33 cellular contexts compared by ENCODE assay signal in genomic region chr4:188383180-188383579, GRCh38.
DNase-seq lines count a peak whose midpoint lies in the region; ATAC-seq, FAIRE-seq and TF ChIP-seq lines count a peak whose summit lies in the region.
"Had no signal": no experiment of that assay in that cellular context is flagged by ENCODE, and none has a peak within 500 bp of the region (broad histone marks: within the 10 kb centered on the region; RNA-seq: fewer than 3 reads in every experiment).

No MANE protein-coding gene starts in this region.

- H3K27ac ChIP-seq in HepG2 (ENCODE audit: extremely low read length, insufficient read depth, low read length) = no peak overlapping the region
- no peak overlapping the region for H3K27ac ChIP-seq in right lobe of liver
- H3K27ac ChIP-seq in HEK293 (ENCODE audit: extremely low read depth, low read depth, low read length) = no peak overlapping the region
- H3K27ac ChIP-seq in GM12878 (ENCODE audit: control insufficient read depth, insufficient read depth) = no peak overlapping the region
- H3K27ac ChIP-seq: 22Rv1; A549; BLaER1; BLaER1 treated with 17β-estradiol and CSF1 and Interleukin-3, amounts not matched to agents 10 nM and 100 nM; C4-2B had no signal

- no peak for TF ChIP-seq RAD21 in HepG2 (CRISPR knock-in tag; IDR thresholded peaks at IDR 0.05)
- TF ChIP-seq RAD21 in GM12878 (IDR thresholded peaks at IDR 0.05; ENCODE audit: insufficient read depth, low read depth, low read length) = no peak

- CTCF ChIA-PET in HepG2 (lab: Yijun Ruan, JAX; ENCODE audit: low intra/inter-chr PET ratio, low total read pairs) = no interaction called here
- CTCF ChIA-PET in HEK293 (lab: Yijun Ruan, JAX) = no interaction called here
- CTCF ChIA-PET in GM12878 (lab: Yijun Ruan, JAX) = no interaction called here

- SMC1A ChIA-PET in GM12878 (lab: Charles Lee; ENCODE audit: uncharacterized antibody, unreplicated experiment) = no interaction called here

- no peak for FAIRE-seq in HepG2 (lab: Jason Lieb, UNC)
- no peak for FAIRE-seq in GM12878 (lab: Jason Lieb, UNC)
- FAIRE-seq: A204.1, A549, D721Med had no signal

- H3K9ac ChIP-seq in HepG2 (ENCODE audit: insufficient read depth, low read depth, low read length) = no peak overlapping the region
- no peak overlapping the region for H3K9ac ChIP-seq in GM12878 (ENCODE audit: control insufficient read depth, insufficient read depth, low read length)
- H3K9ac ChIP-seq: BLaER1; BLaER1 treated with 17β-estradiol and CSF1 and Interleukin-3, amounts not matched to agents 10 nM and 100 nM had no signal

- DNase-seq in HepG2 (ENCODE audit: low spot score) (no peak), right lobe of liver (no peak), GM12878 (ENCODE audit: low read depth, low spot score) (no peak), KBM-7 (no peak)
- DNase-seq: 8988T; ACHN; AML-193; BE2C; C1 segment of cervical spinal cord; Caco-2; Calu3; CD4-positive, alpha-beta memory T cell; CD4-positive, alpha-beta T cell; CD4-positive, CD25-positive, alpha-beta regulatory T cell; CD8-positive, alpha-beta memory T cell; CD8-positive, alpha-beta T cell; COR-L47; DMS 273 treated with DMSO at 0.1 percent for 48 hours; DMS153; DMS53; DMS79; DMS79 treated with DMSO at 0.1 percent for 48 hours; DND-41; EL had no signal

- H3K79me2 ChIP-seq in HepG2 (ENCODE audit: insufficient read depth, low read length) (no peaks in the 10 kb centered on the region), GM12878 (ENCODE audit: control insufficient read depth, insufficient read depth, low read length) (no peaks in the 10 kb centered on the region)

- no peaks in the 10 kb centered on the region for H3K4me1 ChIP-seq in HepG2 (ENCODE audit: insufficient read depth, low read length)
- H3K4me1 ChIP-seq in right lobe of liver = no peaks in the 10 kb centered on the region
- H3K4me1 ChIP-seq in HEK293 (ENCODE audit: control insufficient read depth, insufficient read depth, low read length) = no peaks in the 10 kb centered on the region
- no peaks in the 10 kb centered on the region for H3K4me1 ChIP-seq in GM12878 (ENCODE audit: control insufficient read depth, insufficient read depth, low read length)
- H3K4me1 ChIP-seq: A549; BE2C; BLaER1; BLaER1 treated with 17β-estradiol and CSF1 and Interleukin-3, amounts not matched to agents 10 nM and 100 nM; Caco-2 had no signal

- H3K4me3 ChIP-seq in HepG2 (replicated peaks in 1 of 3; ENCODE audit: insufficient read depth in 1 of 3, low read depth in 2 of 3, low read length in 3 of 3) = no peak overlapping the region
- H3K4me3 ChIP-seq in right lobe of liver = no peak overlapping the region
- H3K4me3 ChIP-seq in HEK293 (ENCODE audit: low read depth, low read length) = no peak overlapping the region
- no peak overlapping the region for H3K4me3 ChIP-seq in GM12878
- H3K4me3 ChIP-seq: A549; BLaER1; BLaER1 treated with 17β-estradiol and CSF1 and Interleukin-3, amounts not matched to agents 10 nM and 100 nM had no signal

- H3K9me3 ChIP-seq in HepG2 (ENCODE audit: low read length) = no peaks in the 10 kb centered on the region
- H3K9me3 ChIP-seq in right lobe of liver = no peaks in the 10 kb centered on the region
- H3K9me3 ChIP-seq in HEK293 (ENCODE audit: control insufficient read depth, insufficient read depth, low read depth, low read length) = no peaks in the 10 kb centered on the region
- H3K9me3 ChIP-seq in GM12878 (replicated peaks; ENCODE audit: control insufficient read depth, insufficient read depth, low read length) = no peaks in the 10 kb centered on the region
- H3K9me3 ChIP-seq: A549, BE2C had no signal

- no peak for ATAC-seq in HepG2
- no peak for ATAC-seq in right lobe of liver
- ATAC-seq in GM12878 = no peak
- no peak for ATAC-seq in HG02678 (IDR thresholded peaks at IDR 0.05; ENCODE audit: unreplicated experiment)
- ATAC-seq: A549; CD8-positive, alpha-beta T cell had no signal

- no peak for TF ChIP-seq EP300 in HepG2 (IDR thresholded peaks at IDR 0.05; ENCODE audit: low read depth in 2 of 2, low read length in 2 of 2)
- no peak for TF ChIP-seq EP300 in HepG2 (CRISPR knock-in tag; IDR thresholded peaks at IDR 0.05; ENCODE audit: borderline replicate concordance)
- no peak for TF ChIP-seq EP300 in GM12878 (IDR thresholded peaks at IDR 0.05; ENCODE audit: borderline replicate concordance in 1 of 2, control insufficient read depth in 1 of 2, low read depth in 2 of 2, low read length in 2 of 2)

- H3K36me3 ChIP-seq in HepG2 (replicated peaks in 1 of 2; ENCODE audit: control insufficient read depth in 1 of 2, insufficient read depth in 2 of 2, low read length in 2 of 2) (no peaks in the 10 kb centered on the region), right lobe of liver (no peaks in the 10 kb centered on the region), HEK293 (ENCODE audit: control insufficient read depth in 2 of 2, insufficient read depth in 1 of 2, low read length in 2 of 2) (no peaks in the 10 kb centered on the region), GM12878 (ENCODE audit: control insufficient read depth in 2 of 2, insufficient read depth in 2 of 2, low read length in 1 of 2) (no peaks in the 10 kb centered on the region)
- H3K36me3 ChIP-seq: BE2C; BLaER1; BLaER1 treated with 17β-estradiol and CSF1 and Interleukin-3, amounts not matched to agents 10 nM and 100 nM had no signal

- no peak for TF ChIP-seq CTCF in HepG2 (CRISPR knock-in tag; IDR thresholded peaks at IDR 0.05)
- TF ChIP-seq CTCF in right lobe of liver (IDR thresholded peaks at IDR 0.05) = no peak
- no peak for TF ChIP-seq CTCF in HEK293 (tag by site-specific recombination; IDR thresholded peaks at IDR 0.05)
- no peak for TF ChIP-seq CTCF in GM12878 (IDR thresholded peaks at IDR 0.05 in 2 of 3, conservative IDR thresholded peaks at IDR 0.05 in 1 of 3; ENCODE audit: control insufficient read depth in 2 of 3, extremely low read depth in 1 of 3, insufficient read depth in 1 of 3, low read depth in 3 of 3, low read length in 3 of 3)

- TF ChIP-seq POLR2A in HepG2 (IDR thresholded peaks at IDR 0.05; ENCODE audit: insufficient read depth in 1 of 2, low read depth in 2 of 2, low read length in 2 of 2) = no peak
- TF ChIP-seq POLR2A in right lobe of liver (IDR thresholded peaks at IDR 0.05) = no peak
- no peak for TF ChIP-seq POLR2A in GM12878 (IDR thresholded peaks at IDR 0.05; ENCODE audit: low read depth, low read length)

- POLR2A ChIA-PET in HepG2 (lab: Yijun Ruan, JAX) (no interaction called here), HEK293 (lab: Yijun Ruan, JAX) (no interaction called here), GM12878 (lab: Charles Lee) (no interaction called here)

- H4K20me1 ChIP-seq in HepG2 (ENCODE audit: insufficient read depth, low read length) (no peaks in the 10 kb centered on the region), GM12878 (ENCODE audit: control insufficient read depth, insufficient read depth) (no peaks in the 10 kb centered on the region)
- H4K20me1 ChIP-seq: BLaER1; BLaER1 treated with 17β-estradiol and CSF1 and Interleukin-3, amounts not matched to agents 10 nM and 100 nM had no signal

- BruUV-seq in HepG2 (replicated peaks; lab: Mats Ljungman, UMichigan) (no TSS peak), GM12878 (replicated peaks; lab: Mats Ljungman, UMichigan) (no TSS peak)

- 41% methylated on average over 4 of the region's 4 CpGs for WGBS in HepG2 (ENCODE audit: low lambda C conversion rate)
- WGBS in right lobe of liver (ENCODE audit: insufficient coverage, low coverage, low lambda C conversion rate, missing lambda C conversion rate) = 65% methylated on average over 4 of the region's 4 CpGs
- WGBS in GM12878 (ENCODE audit: insufficient coverage, insufficient replicate concordance, low lambda C conversion rate, missing lambda C conversion rate) = 22% methylated on average over 4 of the region's 4 CpGs

- no peak overlapping the region for H3K4me2 ChIP-seq in HepG2 (ENCODE audit: low read depth, low read length)
- H3K4me2 ChIP-seq in GM12878 (ENCODE audit: control insufficient read depth, insufficient read depth) = no peak overlapping the region
- H3K4me2 ChIP-seq: A549; BLaER1; BLaER1 treated with 17β-estradiol and CSF1 and Interleukin-3, amounts not matched to agents 10 nM and 100 nM had no signal

- H3K27me3 ChIP-seq in HepG2 (ENCODE audit: control insufficient read depth in 1 of 2, insufficient read depth in 2 of 2, low read length in 2 of 2) = no peaks in the 10 kb centered on the region; a peak in 1 of 5 replicates
- no peaks in the 10 kb centered on the region for H3K27me3 ChIP-seq in right lobe of liver
- no peaks in the 10 kb centered on the region for H3K27me3 ChIP-seq in GM12878 (replicated peaks in 1 of 2; ENCODE audit: control insufficient read depth in 2 of 2, insufficient read depth in 2 of 2, low read length in 1 of 2)
- H3K27me3 ChIP-seq: BE2C; BLaER1; BLaER1 treated with 17β-estradiol and CSF1 and Interleukin-3, amounts not matched to agents 10 nM and 100 nM had no signal

- intact Hi-C loops in HepG2 (cut with micrococcal nuclease; ENCODE audit: unreplicated experiment) (no loop called here), right lobe of liver (cut with DNase I) (no loop called here), GM12878 (cut with micrococcal nuclease; ENCODE audit: unreplicated experiment) (no loop called here)

- H2AFZ ChIP-seq in HepG2 (ENCODE audit: low read length) = no peak overlapping the region
- no peak overlapping the region for H2AFZ ChIP-seq in GM12878 (ENCODE audit: control insufficient read depth, low read depth, low read length)

- RAD21 ChIA-PET in GM12878 (lab: Charles Lee; ENCODE audit: unreplicated experiment) = no interaction called here

- in situ Hi-C loops in HepG2 (cut with HindIII; ENCODE audit: extremely low pct_ligation_motif_present, low pct_unique_long_range_greater_than_20kb) (no loop called here), GM12878 (cut with MboI) (no loop called here), KBM-7 (cut with MboI; ENCODE audit: low pct_unique_long_range_greater_than_20kb, low sequenced_read_pairs) (no loop called here)

TF ChIP-seq in HepG2, 621 proteins besides CTCF, POLR2A, EP300 and RAD21 (continues in another document):
- TF ChIP-seq ZNF138 (CRISPR knock-in tag; IDR thresholded peaks at IDR 0.05; ENCODE audit: low read depth) (no peak), CREB1 (IDR thresholded peaks at IDR 0.05) (peak; percentile 94), CREB1 (CRISPR knock-in tag; IDR thresholded peaks at IDR 0.05) (no peak), ATF7 (IDR thresholded peaks at IDR 0.05) (peak; percentile 99), ATF7 (CRISPR knock-in tag; IDR thresholded peaks at IDR 0.05) (no peak)

TF ChIP-seq in GM12878, 131 proteins besides CTCF, POLR2A, EP300 and RAD21:
- no peak for TF ChIP-seq RBBP5 (conservative IDR thresholded peaks at IDR 0.05)
- peak; percentile 43; the same call in 1 of the 2 replicates for TF ChIP-seq ATF7 (IDR thresholded peaks at IDR 0.05; ENCODE audit: low read depth)

Comparison
In these comparisons a context has a peak if more than half of its experiments do, and no peak if none do; other contexts are left out.
1. Of the 63 proteins assayed by ChIP-seq in both HepG2 and HEK293: peak only in HepG2: none; only in HEK293: ATF2; in both: none; in neither: 62.